In the genomic region with DNA sequence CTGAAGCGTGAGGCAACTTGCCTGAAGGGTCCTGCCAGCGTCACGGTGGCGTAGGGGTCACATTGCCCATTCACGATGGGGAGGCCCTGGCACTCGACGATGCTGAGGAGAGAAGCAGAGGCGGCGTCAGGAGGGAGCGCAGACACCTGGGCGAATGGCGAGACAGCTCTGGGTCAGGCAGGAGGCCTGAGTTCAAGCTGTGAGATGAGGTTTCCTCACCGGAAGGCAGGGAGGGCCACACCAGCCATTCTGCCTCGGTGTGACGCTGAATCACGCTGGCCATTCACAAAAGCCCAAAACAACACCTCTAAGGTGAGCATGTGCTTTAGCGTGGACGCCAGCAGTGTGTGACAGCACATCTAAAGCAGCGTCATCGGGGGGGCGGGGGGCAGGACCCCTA, we compare ENCODE assay signal across 20 cellular contexts. TPM values are rescaled to one million over a fixed set of nuclear protein-coding genes. Genes with fewer than 3 reads are reported as not detected.
A peak's percentile ranks its signal among the peaks of the same experiment; 100 is the strongest.
DNase-seq lines count a peak whose midpoint lies in the region; ATAC-seq and TF ChIP-seq lines count a peak whose summit lies in the region.
"Had no signal": no experiment of that assay in that cellular context is flagged by ENCODE, and none has a peak within 500 bp of the region (broad histone marks: within the 10 kb centered on the region; RNA-seq: fewer than 3 reads in every experiment).

No MANE protein-coding gene starts in this region.

- DNase-seq in activated naive CD8-positive, alpha-beta T cell treated with anti-CD3 and anti-CD28 coated beads for 36 hours, result no peak
- no peak for DNase-seq in dorsolateral prefrontal cortex
- DNase-seq in transverse colon, result no peak
- DNase-seq in NCI-H187 (lab: John Stamatoyannopoulos, UW), result no peak
- no peak for DNase-seq in DMS114 treated with DMSO at 0.1 percent for 48 hours (lab: John Stamatoyannopoulos, UW; ENCODE audit: unreplicated experiment)
- DNase-seq: activated CD4-positive, alpha-beta T cell treated with anti-CD3 and anti-CD28 coated beads, Interleukin-2, amount 50 U/mL, for 1 hour; activated T-cell treated with anti-CD3 and anti-CD28 coated beads, Interleukin-2, amount 50 U/mL, for 1 hour; DMS 273 treated with DMSO at 0.1 percent for 48 hours; foreskin keratinocyte; H9; NCI-H1417; NCI-H774; SW 1271 had no signal

- H3K36me3 Mint-ChIP-seq in activated naive CD8-positive, alpha-beta T cell, result no peaks in the 10 kb centered on the region
- peaks cover 15% of the 10 kb centered on the region for H3K36me3 Mint-ChIP-seq in activated naive CD8-positive, alpha-beta T cell treated with anti-CD3 and anti-CD28 coated beads for 36 hours

- in situ Hi-C loops in transverse colon (cut with MboI; ENCODE audit: low pct_ligation_motif_present in 1 of 4, low pct_unique_long_range_greater_than_20kb in 1 of 4, low sequenced_read_pairs in 3 of 4), result no loop called here

- H3K27ac ChIP-seq in dorsolateral prefrontal cortex, result peak overlapping the region in 50 of 59 donors; percentile 11 to 87 (median 66)
- H3K27ac ChIP-seq in mucosa of rectum (ENCODE audit: low read depth in 2 of 2, low read length in 2 of 2), result peak overlapping the region; percentile 29 to 31
- peak overlapping the region; percentile 40 to 78 (median 64) for H3K27ac ChIP-seq in transverse colon
- H3K27ac ChIP-seq: C4-2B, cardiac muscle cell, foreskin keratinocyte, pancreas had no signal

- no peaks in the 10 kb centered on the region for H3K9me3 Mint-ChIP-seq in activated naive CD8-positive, alpha-beta T cell (ENCODE audit: low read depth)
- H3K9me3 Mint-ChIP-seq in activated naive CD8-positive, alpha-beta T cell treated with anti-CD3 and anti-CD28 coated beads for 36 hours, result peaks cover 3% of the 10 kb centered on the region

- no peak for ATAC-seq in HG03108 (IDR thresholded peaks at IDR 0.05; ENCODE audit: unreplicated experiment)
- ATAC-seq: foreskin keratinocyte, pancreas had no signal

- no peak for TF ChIP-seq CTCF in dorsolateral prefrontal cortex (IDR thresholded peaks at IDR 0.05 in 54 of 56, conservative IDR thresholded peaks at IDR 0.05 in 2 of 56; ENCODE audit: low read depth in 1 of 56, partially characterized antibody in 56 of 56)
- no peak for TF ChIP-seq CTCF in transverse colon (IDR thresholded peaks at IDR 0.05)

- peak overlapping the region in 1 of 59 donors; percentile 5 for H3K4me3 ChIP-seq in dorsolateral prefrontal cortex
- H3K4me3 ChIP-seq in mucosa of rectum (ENCODE audit: low read length in 2 of 2), result no peak overlapping the region
- H3K4me3 ChIP-seq in transverse colon, result no peak overlapping the region
- H3K4me3 ChIP-seq: cardiac muscle cell, pancreas had no signal

- H3K27me3 ChIP-seq in dorsolateral prefrontal cortex, result no peaks in the 10 kb centered on the region
- H3K27me3 ChIP-seq in mucosa of rectum (ENCODE audit: control insufficient read depth in 2 of 2, insufficient read depth in 2 of 2, low read length in 2 of 2), result no peaks in the 10 kb centered on the region
- H3K27me3 ChIP-seq in transverse colon, result no peaks in the 10 kb centered on the region
- H3K27me3 ChIP-seq: cardiac muscle cell, foreskin keratinocyte, pancreas had no signal

- no peak for TF ChIP-seq POLR2A in transverse colon (IDR thresholded peaks at IDR 0.05)

- H3K4me3 Mint-ChIP-seq in activated naive CD8-positive, alpha-beta T cell, result no peak overlapping the region
- H3K4me3 Mint-ChIP-seq in activated naive CD8-positive, alpha-beta T cell treated with anti-CD3 and anti-CD28 coated beads for 36 hours, result no peak overlapping the region
- H3K4me3 Mint-ChIP-seq: H9 had no signal

- WGBS in transverse colon (ENCODE audit: low coverage in 1 of 2), 2 donors, result 85% methylated on average over 21 of the region's 21 CpGs; no CpG with 5 or more reads in 1 of the 2 donors

- H3K9ac ChIP-seq in mucosa of rectum (ENCODE audit: low read depth in 1 of 2, low read length in 2 of 2), result peak overlapping the region in 1 of 2 donors; percentile 9

- H3K9me3 ChIP-seq in mucosa of rectum (ENCODE audit: control insufficient read depth in 2 of 2, low read length in 2 of 2) (no peaks in the 10 kb centered on the region), transverse colon (no peaks in the 10 kb centered on the region)
- H3K9me3 ChIP-seq: pancreas had no signal

- peaks cover 14 to 20% of the 10 kb centered on the region in 2 donors for H3K4me1 ChIP-seq in mucosa of rectum (ENCODE audit: control insufficient read depth in 2 of 2, insufficient read depth in 2 of 2, low read length in 2 of 2)
- H3K4me1 ChIP-seq in transverse colon, result peaks cover 15 to 36% (median 27%) of the 10 kb centered on the region in 4 donors
- H3K4me1 ChIP-seq: foreskin keratinocyte, pancreas had no signal

- TF ChIP-seq EP300 in transverse colon (IDR thresholded peaks at IDR 0.05; ENCODE audit: low read depth), result no peak

- H3K27ac Mint-ChIP-seq in activated naive CD8-positive, alpha-beta T cell, result peak overlapping the region; percentile 10
- H3K27ac Mint-ChIP-seq in activated naive CD8-positive, alpha-beta T cell treated with anti-CD3 and anti-CD28 coated beads for 36 hours, result no peak overlapping the region

- no peaks in the 10 kb centered on the region for H3K27me3 Mint-ChIP-seq in activated naive CD8-positive, alpha-beta T cell
- H3K27me3 Mint-ChIP-seq in activated naive CD8-positive, alpha-beta T cell treated with anti-CD3 and anti-CD28 coated beads for 36 hours, result no peaks in the 10 kb centered on the region

- H3K36me3 ChIP-seq in mucosa of rectum (ENCODE audit: control insufficient read depth in 2 of 2, insufficient read depth in 2 of 2, low read length in 2 of 2) (peaks cover 0 to 9% of the 10 kb centered on the region in 2 donors), transverse colon (no peaks in the 10 kb centered on the region)
- H3K36me3 ChIP-seq: cardiac muscle cell, pancreas had no signal

- intact Hi-C loops in dorsolateral prefrontal cortex (cut with DNase I), result loop anchor here in 1 of 2 donors (5.0 kb wide), 1 partner anchor 199 kb away; no protein-coding TSS in a partner anchor
- intact Hi-C loops in transverse colon (cut with DNase I; ENCODE audit: low total_unique reads), result no loop called here

- peaks cover 16% of the 10 kb centered on the region for H3K4me1 Mint-ChIP-seq in activated naive CD8-positive, alpha-beta T cell (ENCODE audit: low read depth)
- H3K4me1 Mint-ChIP-seq in activated naive CD8-positive, alpha-beta T cell treated with anti-CD3 and anti-CD28 coated beads for 36 hours, result peaks cover 3% of the 10 kb centered on the region

RNA-seq across cellular contexts. Expression of gene C13orf46, which starts 54.0 kb away (rescaled TPM):
- total RNA-seq in activated naive CD8-positive, alpha-beta T cell treated with anti-CD3 and anti-CD28 coated beads for 36 hours, result under 1 TPM; 0.96 to 0.99 TPM
- total RNA-seq in dorsolateral prefrontal cortex (1 to 10 TPM; 1.0 to 8.3 (median 2.9) TPM), transverse colon (10 to 100 TPM in 1 of 4 donors, 1 to 10 TPM in 1, under 1 TPM in 1, not detected in 1; 0.41 to 77.4 (median 1.1) TPM)
- total RNA-seq: cardiac muscle cell, foreskin keratinocyte, RPMI7951 had no signal
